ENCODE assay signal across 8 cellular contexts in genomic region chr5:132265336-132266030, GRCh38. TPM values are rescaled to one million over a fixed set of nuclear protein-coding genes. Genes with fewer than 3 reads are reported as not detected.
DNase-seq lines count a peak whose midpoint lies in the region; ATAC-seq, FAIRE-seq and TF ChIP-seq lines count a peak whose summit lies in the region.

No MANE protein-coding gene starts in this region.

- H3K4me1 ChIP-seq in skeletal muscle tissue (ENCODE audit: control insufficient read depth in 3 of 3, insufficient read depth in 3 of 3, low read length in 3 of 3) (peaks cover 38 to 51% (median 48%) of the 10 kb centered on the region in 3 donors), OCI-LY7 (ENCODE audit: insufficient read depth, low read length, poor library complexity, severe bottlenecking) (no peaks in the 10 kb centered on the region)

- no peak overlapping the region for H2AFZ ChIP-seq in OCI-LY7 (ENCODE audit: low read length)

- TF ChIP-seq POLR2A in H54 (IDR thresholded peaks at IDR 0.05; ENCODE audit: low read depth, low read length) (no peak), GM12892 (IDR thresholded peaks at IDR 0.05; ENCODE audit: low read depth, low read length) (no peak)

- CTCF ChIA-PET in OCI-LY7 (lab: Charles Lee; ENCODE audit: unreplicated experiment) = no interaction called here

- H3K79me2 ChIP-seq in OCI-LY7 (ENCODE audit: insufficient read depth, low read depth, low read length) = no peaks in the 10 kb centered on the region

- H3K36me3 ChIP-seq in skeletal muscle tissue (ENCODE audit: control insufficient read depth in 3 of 3, insufficient read depth in 3 of 3, low read length in 3 of 3) (peaks cover 0 to 6% (median 0%) of the 10 kb centered on the region in 3 donors), OCI-LY7 (ENCODE audit: insufficient read depth, low read length) (no peaks in the 10 kb centered on the region)

- DNase-seq in H54 (ENCODE audit: insufficient read length, low spot score) (peak; percentile 96), amniotic epithelial cell (ENCODE audit: low read depth) (peak; percentile 97), hepatic stellate cell (ENCODE audit: low spot score) (peak; percentile 98), OCI-LY7 (ENCODE audit: low spot score) (no peak), GM12892 (ENCODE audit: insufficient read length) (no peak)

- ATAC-seq in GM18511 (IDR thresholded peaks at IDR 0.05; ENCODE audit: unreplicated experiment) (no peak), GM18870 (IDR thresholded peaks at IDR 0.05; ENCODE audit: unreplicated experiment) (no peak)

- intact Hi-C loops in OCI-LY7 (cut with micrococcal nuclease; ENCODE audit: unreplicated experiment) = no loop called here

- FAIRE-seq in H54 (lab: Jason Lieb, UNC) (no peak), GM12892 (lab: Jason Lieb, UNC) (no peak)

- TF ChIP-seq CTCF in OCI-LY7 (conservative IDR thresholded peaks at IDR 0.05; ENCODE audit: low read length) = no peak

- no peaks in the 10 kb centered on the region for H3K9me2 ChIP-seq in OCI-LY7 (ENCODE audit: insufficient read depth, low read length)

- POLR2A ChIA-PET in OCI-LY7 (lab: Charles Lee) = interaction anchor here (0.7 kb wide), 1 partner anchor 25 kb away, joined by 4 read pairs; no protein-coding TSS in a partner anchor

- H3K27me3 ChIP-seq in skeletal muscle tissue (ENCODE audit: control insufficient read depth in 3 of 3, insufficient read depth in 3 of 3, low read length in 3 of 3) = no peaks in the 10 kb centered on the region

- BruUV-seq in OCI-LY7 (replicated peaks; lab: Mats Ljungman, UMichigan) = no TSS peak

- H3K4me2 ChIP-seq in OCI-LY7 (ENCODE audit: low read length) = no peak overlapping the region

- H3K9me3 ChIP-seq in skeletal muscle tissue (ENCODE audit: control insufficient read depth in 3 of 3, low read length in 3 of 3) (no peaks in the 10 kb centered on the region), OCI-LY7 (ENCODE audit: low read length) (no peaks in the 10 kb centered on the region)

- no peaks in the 10 kb centered on the region for H4K20me1 ChIP-seq in OCI-LY7 (ENCODE audit: insufficient read depth, low read length)

- H3K27ac ChIP-seq in skeletal muscle tissue (ENCODE audit: low read depth, low read length) (peak overlapping the region; percentile 85), OCI-LY7 (ENCODE audit: low read depth, low read length, poor library complexity, severe bottlenecking) (no peak overlapping the region)

- peak overlapping the region in 1 of 3 donors; percentile 40 for H3K9ac ChIP-seq in skeletal muscle tissue (ENCODE audit: low read depth in 1 of 3, low read length in 3 of 3)

- no peak overlapping the region for H3K4me3 ChIP-seq in skeletal muscle tissue (ENCODE audit: low read length in 3 of 3)
- H3K4me3 ChIP-seq in OCI-LY7 (ENCODE audit: low read depth, low read length, poor library complexity, severe bottlenecking) = no peak overlapping the region

RNA-seq across cellular contexts. Expression of gene PDLIM4, which starts 8.0 kb away (rescaled TPM):
- total RNA-seq in skeletal muscle tissue (19.8 TPM), OCI-LY7 (2022) (not detected in 2 replicates)
- total RNA-seq in OCI-LY7 (2014; rRNA removed; shearing (Covaris generic)) = not detected in 2 replicates
- polyA plus RNA-seq in GM12892 (2012; ENCODE audit: missing spikeins) = 2.9 TPM

RNA-seq across cellular contexts. Expression of gene SLC22A4, which starts 28.7 kb away (rescaled TPM):
- total RNA-seq in skeletal muscle tissue = 3.1 TPM
- total RNA-seq in OCI-LY7 (2014; rRNA removed; shearing (Covaris generic)) = not detected in 2 replicates
- total RNA-seq in OCI-LY7 (2022) = not detected in 2 replicates
- not detected for polyA plus RNA-seq in GM12892 (2012; ENCODE audit: missing spikeins)

RNA-seq across cellular contexts. Expression of gene P4HA2, which starts 37.8 kb away (rescaled TPM):
- total RNA-seq in skeletal muscle tissue (50.6 TPM), OCI-LY7 (2022) (0.32 and 0.33 TPM in 2 replicates)
- total RNA-seq in OCI-LY7 (2014; rRNA removed; shearing (Covaris generic)) = 7.2 and 8.9 TPM in 2 replicates
- polyA plus RNA-seq in GM12892 (2012; ENCODE audit: missing spikeins) = 18.9 TPM

Comparison
In these comparisons a context has a peak if more than half of its experiments do, and no peak if none do; other contexts are left out.
1. DNase-seq: peak in H54 (single experiment), amniotic epithelial cell (single experiment) and hepatic stellate cell (single experiment); none in OCI-LY7 (single experiment) and GM12892 (single experiment).
2. RNA of gene PDLIM4, which starts 8.0 kb away (total RNA-seq): 19.8 TPM in skeletal muscle tissue (single experiment); not detected in OCI-LY7; every median in the first group is over 10 times any median in the second.